ENCODE assay signal across 8 cellular contexts in genomic region chr17:78341559-78342437, GRCh38. TPM values are rescaled to one million over a fixed set of nuclear protein-coding genes. Genes with fewer than 3 reads are reported as not detected.
A peak's percentile ranks its signal among the peaks of the same experiment; 100 is the strongest.
DNase-seq lines count a peak whose midpoint lies in the region; ATAC-seq and TF ChIP-seq lines count a peak whose summit lies in the region.

No MANE protein-coding gene starts in this region.

- no peak overlapping the region for H3K4me3 Mint-ChIP-seq in activated CD8-positive, alpha-beta T cell treated with anti-CD3 and anti-CD28 coated beads, Interleukin-2, amount 10 ng/mL, durations not matched to agents 7 days and 5 days
- no peak overlapping the region for H3K4me3 Mint-ChIP-seq in activated CD8-positive, alpha-beta T cell treated with anti-CD3 and anti-CD28 coated beads for 36 hours
- H3K4me3 Mint-ChIP-seq in T-helper 17 cell = peak overlapping the region; percentile 70

- peaks cover 23% of the 10 kb centered on the region for H3K27me3 Mint-ChIP-seq in activated CD8-positive, alpha-beta T cell treated with anti-CD3 and anti-CD28 coated beads, Interleukin-2, amount 10 ng/mL, durations not matched to agents 7 days and 5 days (ENCODE audit: low read depth)
- H3K27me3 Mint-ChIP-seq in activated CD8-positive, alpha-beta T cell treated with anti-CD3 and anti-CD28 coated beads for 36 hours = no peaks in the 10 kb centered on the region
- H3K27me3 Mint-ChIP-seq in T-helper 17 cell = no peaks in the 10 kb centered on the region

- no peaks in the 10 kb centered on the region for H3K9me3 Mint-ChIP-seq in activated CD8-positive, alpha-beta T cell treated with anti-CD3 and anti-CD28 coated beads, Interleukin-2, amount 10 ng/mL, durations not matched to agents 7 days and 5 days (ENCODE audit: insufficient read depth)
- H3K9me3 Mint-ChIP-seq in activated CD8-positive, alpha-beta T cell treated with anti-CD3 and anti-CD28 coated beads for 36 hours = no peaks in the 10 kb centered on the region

- ATAC-seq in activated CD8-positive, alpha-beta T cell treated with anti-CD3 and anti-CD28 coated beads, Interleukin-2, amount 10 ng/mL, durations not matched to agents 7 days and 5 days = peak; percentile 14
- ATAC-seq in activated CD8-positive, alpha-beta T cell treated with anti-CD3 and anti-CD28 coated beads for 36 hours = no peak
- ATAC-seq in T-helper 17 cell = no peak
- peak; percentile 52 to 81 for ATAC-seq in upper lobe of left lung (ENCODE audit: low FRiP score in 2 of 2)
- ATAC-seq in HG02852 (IDR thresholded peaks at IDR 0.05; ENCODE audit: unreplicated experiment) = no peak

- no peaks in the 10 kb centered on the region for H3K9me3 ChIP-seq in T-helper 17 cell (ENCODE audit: control insufficient read depth, low read length, poor library complexity, severe bottlenecking)
- no peaks in the 10 kb centered on the region for H3K9me3 ChIP-seq in esophagus muscularis mucosa
- no peaks in the 10 kb centered on the region for H3K9me3 ChIP-seq in upper lobe of left lung

- no peak overlapping the region for H3K27ac Mint-ChIP-seq in activated CD8-positive, alpha-beta T cell treated with anti-CD3 and anti-CD28 coated beads, Interleukin-2, amount 10 ng/mL, durations not matched to agents 7 days and 5 days
- no peak overlapping the region for H3K27ac Mint-ChIP-seq in activated CD8-positive, alpha-beta T cell treated with anti-CD3 and anti-CD28 coated beads for 36 hours
- peak overlapping the region; percentile 95 for H3K27ac Mint-ChIP-seq in T-helper 17 cell

- TF ChIP-seq CTCF in activated CD8-positive, alpha-beta T cell treated with anti-CD3 and anti-CD28 coated beads for 36 hours (IDR thresholded peaks at IDR 0.05) = no peak
- TF ChIP-seq CTCF in esophagus muscularis mucosa (IDR thresholded peaks at IDR 0.05) (peak in 2 of 3 experiments; percentile 4 to 29), upper lobe of left lung (IDR thresholded peaks at IDR 0.05) (peak in 4 of 6 experiments; percentile 5 to 30 (median 20))

- no peak for DNase-seq in activated CD8-positive, alpha-beta T cell treated with anti-CD3 and anti-CD28 coated beads, Interleukin-2, amount 10 ng/mL, durations not matched to agents 7 days and 5 days
- DNase-seq in activated CD8-positive, alpha-beta T cell treated with anti-CD3 and anti-CD28 coated beads for 36 hours = no peak
- DNase-seq in T-helper 17 cell = peak in 2 of 3 donors; percentile 27 to 41
- DNase-seq in esophagus muscularis mucosa (ENCODE audit: extremely low spot score) = no peak
- DNase-seq in middle frontal gyrus (ENCODE audit: extremely low spot score, low spot score) = peak; percentile 41
- peak; percentile 78 to 96 for DNase-seq in upper lobe of left lung
- no peak for DNase-seq in MV-4-11 (lab: John Stamatoyannopoulos, UW)

- CTCF ChIA-PET in activated CD8-positive, alpha-beta T cell treated with anti-CD3 and anti-CD28 coated beads, Interleukin-2, amount 10 ng/mL, durations not matched to agents 7 days and 5 days (lab: Charles Lee) = interaction anchor here (1.0 to 1.4 kb wide), 3 partner anchors 15 to 16 kb away, joined by 3 to 4 read pairs (median 4); no protein-coding TSS in a partner anchor
- CTCF ChIA-PET in activated CD8-positive, alpha-beta T cell treated with anti-CD3 and anti-CD28 coated beads for 36 hours (lab: Charles Lee) = interaction anchor here (1.4 to 2.1 kb wide), 3 partner anchors 19 to 92 kb away, joined by 5 to 7 read pairs (median 6); no protein-coding TSS in a partner anchor

- no peaks in the 10 kb centered on the region for H3K36me3 ChIP-seq in esophagus muscularis mucosa
- no peaks in the 10 kb centered on the region for H3K36me3 ChIP-seq in upper lobe of left lung

- peaks cover 37% of the 10 kb centered on the region for H3K4me1 Mint-ChIP-seq in activated CD8-positive, alpha-beta T cell treated with anti-CD3 and anti-CD28 coated beads, Interleukin-2, amount 10 ng/mL, durations not matched to agents 7 days and 5 days (ENCODE audit: low read depth)
- peaks cover 36% of the 10 kb centered on the region for H3K4me1 Mint-ChIP-seq in activated CD8-positive, alpha-beta T cell treated with anti-CD3 and anti-CD28 coated beads for 36 hours (ENCODE audit: low read depth)
- H3K4me1 Mint-ChIP-seq in T-helper 17 cell = peaks cover 54% of the 10 kb centered on the region

- H3K27me3 ChIP-seq in esophagus muscularis mucosa = no peaks in the 10 kb centered on the region
- H3K27me3 ChIP-seq in upper lobe of left lung = no peaks in the 10 kb centered on the region

- H3K4me1 ChIP-seq in esophagus muscularis mucosa (peaks cover 49 to 65% (median 59%) of the 10 kb centered on the region in 4 donors), upper lobe of left lung (peaks cover 51 to 61% (median 60%) of the 10 kb centered on the region in 4 donors)

- H3K27ac ChIP-seq in esophagus muscularis mucosa (replicated peaks in 1 of 4) (peak overlapping the region; percentile 89 to 100 (median 96)), upper lobe of left lung (peak overlapping the region; percentile 93 to 96 (median 94))

- H3K4me3 ChIP-seq in esophagus muscularis mucosa = peak overlapping the region; percentile 43 to 62 (median 54)
- peak overlapping the region; percentile 22 to 51 (median 45) for H3K4me3 ChIP-seq in upper lobe of left lung

- WGBS in esophagus muscularis mucosa = 7% methylated on average over 21 of the region's 95 CpGs
- 5 to 12% methylated on average over 26 to 35 of the region's 95 CpGs for WGBS in upper lobe of left lung, 2 donors

- H3K36me3 Mint-ChIP-seq in activated CD8-positive, alpha-beta T cell treated with anti-CD3 and anti-CD28 coated beads, Interleukin-2, amount 10 ng/mL, durations not matched to agents 7 days and 5 days (ENCODE audit: low read depth) = no peaks in the 10 kb centered on the region
- H3K36me3 Mint-ChIP-seq in activated CD8-positive, alpha-beta T cell treated with anti-CD3 and anti-CD28 coated beads for 36 hours (ENCODE audit: low read depth) = no peaks in the 10 kb centered on the region
- H3K36me3 Mint-ChIP-seq in T-helper 17 cell (ENCODE audit: low read depth) = no peaks in the 10 kb centered on the region

- intact Hi-C loops in activated CD8-positive, alpha-beta T cell treated with anti-CD3 and anti-CD28 coated beads for 36 hours (cut with micrococcal nuclease) = no loop called here
- intact Hi-C loops in esophagus muscularis mucosa (cut with DNase I) = no loop called here

- TF ChIP-seq EP300 in esophagus muscularis mucosa (IDR thresholded peaks at IDR 0.05) (peak; percentile 87), upper lobe of left lung (IDR thresholded peaks at IDR 0.05) (peak in 3 of 4 donors; percentile 52 to 85 (median 55))

- POLR2A ChIA-PET in activated CD8-positive, alpha-beta T cell treated with anti-CD3 and anti-CD28 coated beads, Interleukin-2, amount 10 ng/mL, durations not matched to agents 7 days and 5 days (lab: Charles Lee) = no interaction called here
- POLR2A ChIA-PET in activated CD8-positive, alpha-beta T cell treated with anti-CD3 and anti-CD28 coated beads for 36 hours (lab: Charles Lee) = interaction anchor here (2.0 to 2.2 kb wide), 2 partner anchors 16 to 40 kb away, joined by 8 to 9 read pairs; no protein-coding TSS in a partner anchor

- TF ChIP-seq POLR2A in esophagus muscularis mucosa (IDR thresholded peaks at IDR 0.05; ENCODE audit: low read depth) = peak; percentile 52
- peak in 2 of 4 donors; percentile 19 to 81 for TF ChIP-seq POLR2A in upper lobe of left lung (IDR thresholded peaks at IDR 0.05)

RNA-seq across cellular contexts. Expression of gene SOCS3, which starts 18.1 kb away (rescaled TPM):
- total RNA-seq in activated CD8-positive, alpha-beta T cell treated with anti-CD3 and anti-CD28 coated beads, Interleukin-2, amount 10 ng/mL, durations not matched to agents 7 days and 5 days = 1 to 10 TPM; 9.1 TPM
- total RNA-seq in activated CD8-positive, alpha-beta T cell treated with anti-CD3 and anti-CD28 coated beads for 36 hours = 10 to 100 TPM; 48.6 to 49.1 TPM
- total RNA-seq in T-helper 17 cell (100 to 1,000 TPM; 119 to 197 TPM), esophagus muscularis mucosa (1,000 to 10,000 TPM in 1 of 4 donors, 10 to 100 TPM in 3; 12.5 to 1,139 (median 39.3) TPM), upper lobe of left lung (100 to 1,000 TPM in 3 of 6 donors, 10 to 100 TPM in 3; 67.1 to 173 (median 114) TPM)

RNA-seq across cellular contexts. Expression of gene PGS1, which starts 36.7 kb away (rescaled TPM):
- 10 to 100 TPM; 46.5 to 51.0 TPM for total RNA-seq in activated CD8-positive, alpha-beta T cell treated with anti-CD3 and anti-CD28 coated beads, Interleukin-2, amount 10 ng/mL, durations not matched to agents 7 days and 5 days
- 10 to 100 TPM; 42.1 to 43.3 TPM for total RNA-seq in activated CD8-positive, alpha-beta T cell treated with anti-CD3 and anti-CD28 coated beads for 36 hours
- 10 to 100 TPM; 47.5 to 54.9 TPM for total RNA-seq in T-helper 17 cell
- 10 to 100 TPM; 30.7 to 45.9 (median 35.6) TPM for total RNA-seq in esophagus muscularis mucosa
- 100 to 1,000 TPM in 2 of 6 donors, 10 to 100 TPM in 4; 79.2 to 348 (median 92.3) TPM for total RNA-seq in upper lobe of left lung

Comparison
In these comparisons a context has a peak if more than half of its experiments do, and no peak if none do; other contexts are left out.
1. ATAC-seq: peak in activated CD8-positive, alpha-beta T cell treated with anti-CD3 and anti-CD28 coated beads, Interleukin-2, amount 10 ng/mL, durations not matched to agents 7 days and 5 days (single experiment) and upper lobe of left lung (2 of 2); none in activated CD8-positive, alpha-beta T cell treated with anti-CD3 and anti-CD28 coated beads for 36 hours (single experiment), T-helper 17 cell (single experiment) and HG02852 (single experiment).
2. DNase-seq: peak in T-helper 17 cell (2 of 3), middle frontal gyrus (single experiment) and upper lobe of left lung (2 of 2); none in activated CD8-positive, alpha-beta T cell treated with anti-CD3 and anti-CD28 coated beads, Interleukin-2, amount 10 ng/mL, durations not matched to agents 7 days and 5 days (single experiment), activated CD8-positive, alpha-beta T cell treated with anti-CD3 and anti-CD28 coated beads for 36 hours (single experiment), esophagus muscularis mucosa (single experiment) and MV-4-11 (single experiment).